ENCODE assay signal across 24 cellular contexts in the genomic region with DNA sequence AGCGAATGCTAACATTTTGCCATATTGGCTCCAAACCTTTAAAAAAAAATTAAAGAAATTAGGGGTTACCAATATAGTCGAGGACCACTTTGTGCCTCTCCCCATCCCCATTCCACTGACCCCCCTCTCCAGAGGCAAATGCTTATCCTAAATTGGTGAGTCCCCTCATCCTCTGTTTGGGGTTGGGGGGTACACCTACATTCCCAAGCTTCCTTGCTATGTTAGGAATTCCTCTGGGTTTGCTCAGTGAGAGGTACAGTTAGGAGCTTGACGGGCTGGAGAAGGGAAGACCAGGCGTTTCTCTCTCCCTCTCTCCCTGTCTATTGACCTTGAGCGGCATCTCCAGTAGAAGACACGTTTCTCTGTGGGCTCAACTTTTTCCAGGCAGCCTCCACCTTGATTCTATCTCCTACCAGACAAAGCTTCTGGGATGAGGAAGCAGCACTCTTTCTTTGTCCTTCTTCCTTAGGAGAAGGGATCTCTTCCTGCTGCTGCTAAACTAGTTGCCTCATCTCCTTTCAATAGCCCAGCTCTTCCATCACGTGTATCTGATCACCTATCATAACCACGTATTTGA. TPM values are rescaled to one million over a fixed set of nuclear protein-coding genes. Genes with fewer than 3 reads are reported as not detected.
DNase-seq lines count a peak whose midpoint lies in the region; ATAC-seq, FAIRE-seq and TF ChIP-seq lines count a peak whose summit lies in the region.
"Had no signal": no experiment of that assay in that cellular context is flagged by ENCODE, and none has a peak within 500 bp of the region (broad histone marks: within the 10 kb centered on the region; RNA-seq: fewer than 3 reads in every experiment).

No MANE protein-coding gene starts in this region.

- H3K27me3 Mint-ChIP-seq in GM23338 (ENCODE audit: insufficient read depth, low read depth, poor library complexity) = peaks cover 4% of the 10 kb centered on the region

- intact Hi-C loops in PC-9 (cut with micrococcal nuclease; ENCODE audit: unreplicated experiment) = no loop called here
- intact Hi-C loops in HepG2 (cut with micrococcal nuclease; ENCODE audit: unreplicated experiment) = no loop called here

- TF ChIP-seq POLR2A in HepG2 (IDR thresholded peaks at IDR 0.05; ENCODE audit: insufficient read depth in 1 of 2, low read depth in 2 of 2, low read length in 2 of 2) = no peak

- H3F3A ChIP-seq in GM23338 (replicated peaks; ENCODE audit: low read depth) = no peaks in the 10 kb centered on the region
- H3F3A ChIP-seq in PC-9 (ENCODE audit: insufficient read depth, low read depth) = peaks cover 89% of the 10 kb centered on the region

- H3K4me1 ChIP-seq in GM23338 (ENCODE audit: insufficient read depth) = peaks cover 21% of the 10 kb centered on the region
- H3K4me1 ChIP-seq in PC-9 (replicated peaks; ENCODE audit: insufficient read depth) = peaks cover 11% of the 10 kb centered on the region
- peaks cover 7% of the 10 kb centered on the region for H3K4me1 ChIP-seq in HepG2 (ENCODE audit: insufficient read depth, low read length)
- H3K4me1 ChIP-seq: BE2C had no signal

- no peak for TF ChIP-seq RAD21 in HepG2 (CRISPR knock-in tag; IDR thresholded peaks at IDR 0.05)

- BruUV-seq in PC-9 (replicated peaks; lab: Mats Ljungman, UMichigan) (no TSS peak), HepG2 (replicated peaks; lab: Mats Ljungman, UMichigan) (no TSS peak)

- in situ Hi-C loops in HepG2 (cut with HindIII; ENCODE audit: extremely low pct_ligation_motif_present, low pct_unique_long_range_greater_than_20kb) = no loop called here

- ATAC-seq in GM23338 (0 out of 3 replicates have a peak, but pooled peaks have one; percentile 18), HepG2 (no peak), GM21723 (IDR thresholded peaks at IDR 0.05; ENCODE audit: unreplicated experiment) (no peak)

- no peak overlapping the region for H3K4me3 Mint-ChIP-seq in GM23338
- H3K4me3 Mint-ChIP-seq: CD14-positive monocyte; CD4-positive, alpha-beta T cell; CD8-positive, alpha-beta memory T cell had no signal

- WGBS in HepG2 (ENCODE audit: low lambda C conversion rate) = 72% methylated on average over 8 of the region's 8 CpGs

- H3K4me3 ChIP-seq in GM23338 (no peak overlapping the region), PC-9 (no peak overlapping the region), HepG2 (replicated peaks in 1 of 3; ENCODE audit: insufficient read depth in 1 of 3, low read depth in 2 of 3, low read length in 3 of 3) (no peak overlapping the region)
- H3K4me3 ChIP-seq: BLaER1 treated with 17β-estradiol and CSF1 and Interleukin-3, amounts not matched to agents 10 nM and 100 nM; GM23248 had no signal

- TF ChIP-seq CTCF in GM23338 (conservative IDR thresholded peaks at IDR 0.05; ENCODE audit: low read depth in 2 of 2) (no peak), PC-9 (conservative IDR thresholded peaks at IDR 0.05) (no peak), HepG2 (CRISPR knock-in tag; IDR thresholded peaks at IDR 0.05) (no peak)

- H3K9me3 ChIP-seq in PC-9 (ENCODE audit: insufficient read depth, low read depth) (no peaks in the 10 kb centered on the region), HepG2 (ENCODE audit: low read length) (no peaks in the 10 kb centered on the region)
- H3K9me3 ChIP-seq: BE2C; BLaER1 treated with 17β-estradiol and CSF1 and Interleukin-3, amounts not matched to agents 10 nM and 100 nM had no signal

- no peak overlapping the region for H3K9ac ChIP-seq in HepG2 (ENCODE audit: insufficient read depth, low read depth, low read length)
- H3K9ac ChIP-seq: BLaER1 treated with 17β-estradiol and CSF1 and Interleukin-3, amounts not matched to agents 10 nM and 100 nM; GM23248 had no signal

- H3K27ac ChIP-seq in GM23338 (ENCODE audit: low read depth) (no peak overlapping the region), PC-9 (peak overlapping the region; percentile 47), HepG2 (ENCODE audit: extremely low read length, insufficient read depth, low read length) (no peak overlapping the region)
- H3K27ac ChIP-seq: BLaER1 treated with 17β-estradiol and CSF1 and Interleukin-3, amounts not matched to agents 10 nM and 100 nM; GM23248 had no signal

- no peaks in the 10 kb centered on the region; the same call in 2 of the 3 replicates for H3K9me3 Mint-ChIP-seq in GM23338
- H3K9me3 Mint-ChIP-seq: CD14-positive monocyte; CD4-positive, alpha-beta T cell; CD8-positive, alpha-beta memory T cell had no signal

- CTCF ChIA-PET in PC-9 (lab: Charles Lee) = no interaction called here
- CTCF ChIA-PET in HepG2 (lab: Yijun Ruan, JAX; ENCODE audit: low intra/inter-chr PET ratio, low total read pairs) = no interaction called here

- no peaks in the 10 kb centered on the region for H4K20me1 ChIP-seq in GM23338 (replicated peaks; ENCODE audit: insufficient read depth)
- no peaks in the 10 kb centered on the region for H4K20me1 ChIP-seq in PC-9 (ENCODE audit: insufficient read depth)
- H4K20me1 ChIP-seq in HepG2 (ENCODE audit: insufficient read depth, low read length) = no peaks in the 10 kb centered on the region
- H4K20me1 ChIP-seq: BLaER1 treated with 17β-estradiol and CSF1 and Interleukin-3, amounts not matched to agents 10 nM and 100 nM had no signal

- H3K9me2 ChIP-seq in GM23338 (ENCODE audit: insufficient read depth) (peaks cover 4% of the 10 kb centered on the region), PC-9 (ENCODE audit: insufficient read depth) (no peaks in the 10 kb centered on the region)

- peaks cover 24% of the 10 kb centered on the region for H3K4me1 Mint-ChIP-seq in GM23338
- H3K4me1 Mint-ChIP-seq: CD14-positive monocyte; CD8-positive, alpha-beta memory T cell had no signal

- DNase-seq in GM23338 (ENCODE audit: low spot score) (peak; percentile 18), PC-9 (no peak), HepG2 (ENCODE audit: low spot score) (no peak), AG08395 (ENCODE audit: low spot score) (no peak)
- no peak for DNase-seq in activated CD4-positive, alpha-beta T cell treated with anti-CD3 and anti-CD28 coated beads for 1 hour
- DNase-seq: AML-193; BE2C; Calu3; CD4-positive, alpha-beta T cell; CD8-positive, alpha-beta memory T cell; DMS53; DMS79 treated with DMSO at 0.1 percent for 48 hours; GF-D8; GM23248; HCEC 1CT had no signal

- H3K36me3 ChIP-seq in GM23338 (ENCODE audit: insufficient read depth) (no peaks in the 10 kb centered on the region; the same call in 1 of the 2 replicates), PC-9 (ENCODE audit: low read depth) (peaks cover 37% of the 10 kb centered on the region), HepG2 (replicated peaks in 1 of 2; ENCODE audit: control insufficient read depth in 1 of 2, insufficient read depth in 2 of 2, low read length in 2 of 2) (0 out of 5 replicates have a peak, but pooled peaks cover 0 to 3% of the 10 kb centered on the region in 2 experiments)
- H3K36me3 ChIP-seq: BE2C; BLaER1 treated with 17β-estradiol and CSF1 and Interleukin-3, amounts not matched to agents 10 nM and 100 nM had no signal

- POLR2A ChIA-PET in PC-9 (lab: Charles Lee; ENCODE audit: unreplicated experiment) (no interaction called here), HepG2 (lab: Yijun Ruan, JAX) (no interaction called here)

- TF ChIP-seq EP300 in HepG2 (IDR thresholded peaks at IDR 0.05; ENCODE audit: low read depth in 2 of 2, low read length in 2 of 2) (no peak), HepG2 (CRISPR knock-in tag; IDR thresholded peaks at IDR 0.05; ENCODE audit: borderline replicate concordance) (no peak)

- H3K4me2 ChIP-seq in GM23338 (no peak overlapping the region), PC-9 (no peak overlapping the region), HepG2 (ENCODE audit: low read depth, low read length) (no peak overlapping the region)
- H3K4me2 ChIP-seq: BLaER1 treated with 17β-estradiol and CSF1 and Interleukin-3, amounts not matched to agents 10 nM and 100 nM had no signal

- no peaks in the 10 kb centered on the region for H3K36me3 Mint-ChIP-seq in GM23338 (ENCODE audit: low read depth)
- H3K36me3 Mint-ChIP-seq: CD14-positive monocyte; CD8-positive, alpha-beta memory T cell had no signal

- no peak for FAIRE-seq in HepG2 (lab: Jason Lieb, UNC)
- FAIRE-seq: GM12891, GM18507, H54 had no signal

- H2AFZ ChIP-seq in GM23338 = no peak overlapping the region
- H2AFZ ChIP-seq in PC-9 = no peak overlapping the region
- no peak overlapping the region for H2AFZ ChIP-seq in HepG2 (ENCODE audit: low read length)
- H2AFZ ChIP-seq: GM23248 had no signal

- H3K27me3 ChIP-seq in GM23338 (ENCODE audit: insufficient read depth) = no peaks in the 10 kb centered on the region
- H3K27me3 ChIP-seq in PC-9 (ENCODE audit: insufficient read depth, low read depth) = no peaks in the 10 kb centered on the region
- no peaks in the 10 kb centered on the region for H3K27me3 ChIP-seq in HepG2 (ENCODE audit: control insufficient read depth in 1 of 2, insufficient read depth in 2 of 2, low read length in 2 of 2)
- H3K27me3 ChIP-seq: BLaER1 treated with 17β-estradiol and CSF1 and Interleukin-3, amounts not matched to agents 10 nM and 100 nM had no signal

- H3K79me2 ChIP-seq in GM23338 (replicated peaks; ENCODE audit: insufficient read depth) (no peaks in the 10 kb centered on the region), PC-9 (ENCODE audit: low read depth) (no peaks in the 10 kb centered on the region), HepG2 (ENCODE audit: insufficient read depth, low read length) (no peaks in the 10 kb centered on the region)

- H3K27ac Mint-ChIP-seq in GM23338 = no peak overlapping the region
- H3K27ac Mint-ChIP-seq: CD14-positive monocyte; CD4-positive, alpha-beta T cell; CD8-positive, alpha-beta memory T cell had no signal

RNA-seq across cellular contexts. Expression of a gene that starts 6.6 kb away (rescaled TPM):
- total RNA-seq in GM23338 (2014; rRNA removed; shearing (Covaris generic)) = 0.08 TPM in 1 of 2 replicates, not detected in the other
- 0.17 TPM in 1 of 2 replicates, not detected in the other for polyA plus RNA-seq in GM23338 (2016; fragmentation: Nextera tagmentation; extraction: Ambion mirVana)
- total RNA-seq in PC-9 (2021) = 3.2 and 3.4 TPM in 2 replicates
- total RNA-seq in HepG2 (2016; rRNA removed; fragmentation: Illumina TruSeq; extraction: Trizol) = 0.77 and 1.2 TPM in 2 replicates
- 0.18 TPM in 1 of 2 replicates, not detected in the other for total RNA-seq in HepG2 (2016; cell fraction: cytosol; rRNA removed; fragmentation: Illumina TruSeq; extraction: Trizol; ENCODE audit: low read depth)
- 1.3 and 1.6 TPM in 2 replicates for total RNA-seq in HepG2 (2016; cell fraction: insoluble cytoplasmic fraction; rRNA removed; fragmentation: Illumina TruSeq; extraction: Trizol)
- total RNA-seq in HepG2 (2016; cell fraction: membrane; rRNA removed; fragmentation: Illumina TruSeq; extraction: Trizol) = 0.17 and 0.40 TPM in 2 replicates
- not detected in 2 replicates for total RNA-seq in HepG2 (2016; cell fraction: nucleus; rRNA removed; fragmentation: Illumina TruSeq; extraction: Trizol)
- not detected in 2 replicates for polyA plus RNA-seq in HepG2 (2011; rRNA removed)
- polyA plus RNA-seq in HepG2 (2011; cell fraction: cytosol; rRNA removed) = 0.08 and 0.14 TPM in 2 replicates
- polyA plus RNA-seq in HepG2 (2011; cell fraction: nucleus; rRNA removed) = not detected in 2 replicates
- polyA plus RNA-seq in HepG2 (2012) = not detected in 2 replicates
- 0.20 and 0.22 TPM in 2 replicates for polyA plus RNA-seq in HepG2 (2016; cell fraction: cytosol; fragmentation: Illumina TruSeq; extraction: Trizol; ENCODE audit: low read depth)
- 1.4 and 2.1 TPM in 2 replicates for polyA plus RNA-seq in HepG2 (2016; cell fraction: insoluble cytoplasmic fraction; fragmentation: Illumina TruSeq; extraction: Trizol; ENCODE audit: low read depth)
- polyA plus RNA-seq in HepG2 (2016; cell fraction: membrane; fragmentation: Illumina TruSeq; extraction: Trizol; ENCODE audit: low read depth) = 0.17 and 0.19 TPM in 2 replicates
- polyA plus RNA-seq in HepG2 (2016; cell fraction: nucleus; fragmentation: Illumina TruSeq; extraction: Trizol; ENCODE audit: insufficient read depth, low read depth) = 0.81 and 1.5 TPM in 2 replicates
- 0.07 TPM in 1 of 2 replicates, not detected in the other for polyA minus RNA-seq in HepG2 (2011; rRNA and poly(A)+ RNA removed; ENCODE audit: low replicate concordance)
- polyA minus RNA-seq in HepG2 (2011; cell fraction: cytosol; rRNA and poly(A)+ RNA removed) = not detected in 2 replicates
- not detected in 2 replicates for polyA minus RNA-seq in HepG2 (2011; cell fraction: nucleus; rRNA and poly(A)+ RNA removed)
- total RNA-seq: A172; CD4-positive, alpha-beta T cell; CD8-positive, alpha-beta memory T cell; Daoy; G401; GM23248 had no signal
- polyA plus RNA-seq: CD14-positive monocyte; CD8-positive, alpha-beta memory T cell; GM23248 had no signal

RNA-seq across cellular contexts. Expression of a gene that starts 14.9 kb away (rescaled TPM):
- total RNA-seq in GM23338 (2014; rRNA removed; shearing (Covaris generic)) = 0.69 TPM in 1 of 2 replicates, not detected in the other
- 0.27 TPM in 1 of 2 replicates, not detected in the other for polyA plus RNA-seq in GM23338 (2016; fragmentation: Nextera tagmentation; extraction: Ambion mirVana)
- total RNA-seq in PC-9 (2021) = 479 and 546 TPM in 2 replicates
- total RNA-seq in HepG2 (2016; rRNA removed; fragmentation: Illumina TruSeq; extraction: Trizol) = 124 and 175 TPM in 2 replicates
- 27.1 and 31.4 TPM in 2 replicates for total RNA-seq in HepG2 (2016; cell fraction: cytosol; rRNA removed; fragmentation: Illumina TruSeq; extraction: Trizol; ENCODE audit: low read depth)
- 133 and 188 TPM in 2 replicates for total RNA-seq in HepG2 (2016; cell fraction: insoluble cytoplasmic fraction; rRNA removed; fragmentation: Illumina TruSeq; extraction: Trizol)
- total RNA-seq in HepG2 (2016; cell fraction: membrane; rRNA removed; fragmentation: Illumina TruSeq; extraction: Trizol) = 39.0 and 40.9 TPM in 2 replicates
- 53.1 and 55.3 TPM in 2 replicates for total RNA-seq in HepG2 (2016; cell fraction: nucleus; rRNA removed; fragmentation: Illumina TruSeq; extraction: Trizol)
- 8.8 and 14.2 TPM in 2 replicates for polyA plus RNA-seq in HepG2 (2011; rRNA removed)
- polyA plus RNA-seq in HepG2 (2011; cell fraction: cytosol; rRNA removed) = 9.4 and 12.0 TPM in 2 replicates
- polyA plus RNA-seq in HepG2 (2011; cell fraction: nucleus; rRNA removed) = 4.4 and 5.1 TPM in 2 replicates
- polyA plus RNA-seq in HepG2 (2012) = 18.1 and 45.4 TPM in 2 replicates
- polyA plus RNA-seq in HepG2 (2016; cell fraction: cytosol; fragmentation: Illumina TruSeq; extraction: Trizol; ENCODE audit: low read depth) = 20.9 and 22.4 TPM in 2 replicates
- polyA plus RNA-seq in HepG2 (2016; cell fraction: insoluble cytoplasmic fraction; fragmentation: Illumina TruSeq; extraction: Trizol; ENCODE audit: low read depth) = 152 and 168 TPM in 2 replicates
- 29.1 and 36.2 TPM in 2 replicates for polyA plus RNA-seq in HepG2 (2016; cell fraction: membrane; fragmentation: Illumina TruSeq; extraction: Trizol; ENCODE audit: low read depth)
- polyA plus RNA-seq in HepG2 (2016; cell fraction: nucleus; fragmentation: Illumina TruSeq; extraction: Trizol; ENCODE audit: insufficient read depth, low read depth) = 89.8 and 96.1 TPM in 2 replicates
- polyA minus RNA-seq in HepG2 (2011; rRNA and poly(A)+ RNA removed; ENCODE audit: low replicate concordance) = 2.2 and 5.8 TPM in 2 replicates
- polyA minus RNA-seq in HepG2 (2011; cell fraction: cytosol; rRNA and poly(A)+ RNA removed) = 8.0 TPM in 2 replicates
- polyA minus RNA-seq in HepG2 (2011; cell fraction: nucleus; rRNA and poly(A)+ RNA removed) = 3.2 and 4.4 TPM in 2 replicates
- total RNA-seq: CD4-positive, alpha-beta T cell; CD8-positive, alpha-beta memory T cell; G401; GM23248 had no signal
- polyA plus RNA-seq: CD14-positive monocyte; CD8-positive, alpha-beta memory T cell had no signal

Comparison
In these comparisons a context has a peak if more than half of its experiments do, and no peak if none do; other contexts are left out.
1. RNA of a gene that starts 14.9 kb away (total RNA-seq): 479 to 546 TPM in PC-9 and 27.1 to 188 TPM in HepG2; 0.69 TPM in GM23338; every median in the first group is over 10 times any median in the second.